In genomic region chr1:226719596-226720386, GRCh38 we compare ENCODE assay signal across 1 cellular context.
TF ChIP-seq lines count a peak whose summit lies in the region.

No MANE protein-coding gene starts in this region.

TF ChIP-seq in HEK293, 187 proteins besides CTCF, POLR2A, EP300 and RAD21 (continued from another document):
- TF ChIP-seq, protein P1, sequence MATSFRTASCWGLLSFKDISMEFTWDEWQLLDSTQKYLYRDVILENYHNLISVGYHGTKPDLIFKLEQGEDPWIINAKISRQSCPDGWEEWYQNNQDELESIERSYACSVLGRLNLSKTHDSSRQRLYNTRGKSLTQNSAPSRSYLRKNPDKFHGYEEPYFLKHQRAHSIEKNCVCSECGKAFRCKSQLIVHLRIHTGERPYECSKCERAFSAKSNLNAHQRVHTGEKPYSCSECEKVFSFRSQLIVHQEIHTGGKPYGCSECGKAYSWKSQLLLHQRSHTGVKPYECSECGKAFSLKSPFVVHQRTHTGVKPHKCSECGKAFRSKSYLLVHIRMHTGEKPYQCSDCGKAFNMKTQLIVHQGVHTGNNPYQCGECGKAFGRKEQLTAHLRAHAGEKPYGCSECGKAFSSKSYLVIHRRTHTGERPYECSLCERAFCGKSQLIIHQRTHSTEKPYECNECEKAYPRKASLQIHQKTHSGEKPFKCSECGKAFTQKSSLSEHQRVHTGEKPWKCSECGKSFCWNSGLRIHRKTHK (tag by site-specific recombination; IDR thresholded peaks at IDR 0.05) = no peak
- TF ChIP-seq ZNF121 (tag by site-specific recombination; IDR thresholded peaks at IDR 0.05) = no peak
- no peak for TF ChIP-seq ZNF426 (tag by site-specific recombination; IDR thresholded peaks at IDR 0.05)
- TF ChIP-seq, protein P2, sequence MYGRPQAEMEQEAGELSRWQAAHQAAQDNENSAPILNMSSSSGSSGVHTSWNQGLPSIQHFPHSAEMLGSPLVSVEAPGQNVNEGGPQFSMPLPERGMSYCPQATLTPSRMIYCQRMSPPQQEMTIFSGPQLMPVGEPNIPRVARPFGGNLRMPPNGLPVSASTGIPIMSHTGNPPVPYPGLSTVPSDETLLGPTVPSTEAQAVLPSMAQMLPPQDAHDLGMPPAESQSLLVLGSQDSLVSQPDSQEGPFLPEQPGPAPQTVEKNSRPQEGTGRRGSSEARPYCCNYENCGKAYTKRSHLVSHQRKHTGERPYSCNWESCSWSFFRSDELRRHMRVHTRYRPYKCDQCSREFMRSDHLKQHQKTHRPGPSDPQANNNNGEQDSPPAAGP (tag by site-specific recombination; IDR thresholded peaks at IDR 0.05) = no peak
- no peak for TF ChIP-seq ZNF114 (tag by site-specific recombination; IDR thresholded peaks at IDR 0.05)
- TF ChIP-seq ZNF670 (tag by site-specific recombination; IDR thresholded peaks at IDR 0.05; ENCODE audit: low read depth) = no peak
- no peak for TF ChIP-seq GLIS2 (tag by site-specific recombination; IDR thresholded peaks at IDR 0.05)
- no peak for TF ChIP-seq ZBTB20 (tag by site-specific recombination; IDR thresholded peaks at IDR 0.05)
- no peak for TF ChIP-seq KLF7 (tag by site-specific recombination; IDR thresholded peaks at IDR 0.05; ENCODE audit: borderline replicate concordance)
- TF ChIP-seq ZNF211 (tag by site-specific recombination; IDR thresholded peaks at IDR 0.05; ENCODE audit: low read depth) = no peak
- TF ChIP-seq EGR2 (tag by site-specific recombination; IDR thresholded peaks at IDR 0.05; ENCODE audit: low read depth) = peak; percentile 62; the same call in 1 of the 2 replicates
- TF ChIP-seq REPIN1 (tag by site-specific recombination; IDR thresholded peaks at IDR 0.05; ENCODE audit: low read depth) = no peak
- TF ChIP-seq, protein P3, sequence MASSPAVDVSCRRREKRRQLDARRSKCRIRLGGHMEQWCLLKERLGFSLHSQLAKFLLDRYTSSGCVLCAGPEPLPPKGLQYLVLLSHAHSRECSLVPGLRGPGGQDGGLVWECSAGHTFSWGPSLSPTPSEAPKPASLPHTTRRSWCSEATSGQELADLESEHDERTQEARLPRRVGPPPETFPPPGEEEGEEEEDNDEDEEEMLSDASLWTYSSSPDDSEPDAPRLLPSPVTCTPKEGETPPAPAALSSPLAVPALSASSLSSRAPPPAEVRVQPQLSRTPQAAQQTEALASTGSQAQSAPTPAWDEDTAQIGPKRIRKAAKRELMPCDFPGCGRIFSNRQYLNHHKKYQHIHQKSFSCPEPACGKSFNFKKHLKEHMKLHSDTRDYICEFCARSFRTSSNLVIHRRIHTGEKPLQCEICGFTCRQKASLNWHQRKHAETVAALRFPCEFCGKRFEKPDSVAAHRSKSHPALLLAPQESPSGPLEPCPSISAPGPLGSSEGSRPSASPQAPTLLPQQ (tag by site-specific recombination; IDR thresholded peaks at IDR 0.05) = no peak
- peak; percentile 79 for TF ChIP-seq SCRT2 (tag by site-specific recombination; IDR thresholded peaks at IDR 0.05)
- no peak for TF ChIP-seq HOXC10 (CRISPR knock-in tag; IDR thresholded peaks at IDR 0.05)
- peak; percentile 70 for TF ChIP-seq ZFHX2 (tag by site-specific recombination; conservative IDR thresholded peaks at IDR 0.05)
- no peak for TF ChIP-seq ZNF660 (tag by site-specific recombination; IDR thresholded peaks at IDR 0.05)
- 0 out of 2 replicates have a peak, but pooled peaks have one; percentile 11 for TF ChIP-seq ZIC2 (tag by site-specific recombination; IDR thresholded peaks at IDR 0.05)
- no peak for TF ChIP-seq ZNF221 (tag by site-specific recombination; IDR thresholded peaks at IDR 0.05; ENCODE audit: borderline replicate concordance)
